In the genomic region with DNA sequence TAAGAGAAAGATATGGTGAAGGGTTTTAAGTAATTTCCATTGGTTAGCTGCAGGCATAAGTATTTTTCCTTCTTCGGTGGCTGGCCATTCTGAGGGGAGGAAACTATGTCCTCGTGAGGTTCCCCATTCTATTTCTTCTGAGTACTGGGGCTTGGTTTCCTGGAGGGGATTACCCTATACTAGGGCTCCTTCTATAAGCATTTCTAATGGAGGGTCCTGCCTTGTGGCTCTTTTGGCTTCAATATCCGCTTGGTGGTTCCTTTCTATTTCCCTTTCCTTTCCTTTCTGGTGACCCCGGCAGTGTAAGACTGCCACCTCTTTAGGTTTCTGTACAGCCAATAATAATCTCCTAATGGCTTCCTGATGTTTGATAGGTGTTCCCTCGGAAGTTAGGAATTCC, we compare ENCODE assay signal across 9 cellular contexts. TPM values are rescaled to one million over a fixed set of nuclear protein-coding genes. Genes with fewer than 3 reads are reported as not detected.
DNase-seq lines count a peak whose midpoint lies in the region; ATAC-seq and TF ChIP-seq lines count a peak whose summit lies in the region.
"Not testable (repeated sequence)": the region's sequence is repeated elsewhere in the genome, so short reads cannot be mapped to it uniquely, and the experiment has no call there.
"Had no signal": no experiment of that assay in that cellular context is flagged by ENCODE, and none has a peak within 500 bp of the region (broad histone marks: within the 10 kb centered on the region; RNA-seq: fewer than 3 reads in every experiment).

No MANE protein-coding gene starts in this region.

- peak overlapping the region; percentile 64 for H3K4me3 Mint-ChIP-seq in activated CD4-positive, alpha-beta T cell treated with anti-CD3 and anti-CD28 coated beads for 36 hours
- peak overlapping the region; percentile 59 for H3K4me3 Mint-ChIP-seq in activated CD8-positive, alpha-beta memory T cell treated with anti-CD3 and anti-CD28 coated beads, Interleukin-2, amount 10 ng/mL, durations not matched to agents 7 days and 5 days
- H3K4me3 Mint-ChIP-seq in activated naive CD4-positive, alpha-beta T cell treated with anti-CD3 and anti-CD28 coated beads, Interleukin-2, amount 10 ng/mL, durations not matched to agents 7 days and 5 days = not testable (repeated sequence)
- H3K4me3 Mint-ChIP-seq in central memory CD8-positive, alpha-beta T cell = peak overlapping the region; percentile 68
- peak overlapping the region; percentile 84 for H3K4me3 Mint-ChIP-seq in natural killer cell
- H3K4me3 Mint-ChIP-seq in stimulated activated naive CD8-positive, alpha-beta T cell treated with anti-CD3 and anti-CD28 coated beads, Interleukin-15, amount 100 ng/mL, for 72 hours = peak overlapping the region; percentile 54 to 78

- peaks cover 11 to 43% (median 28%) of the 10 kb centered on the region in 11 experiments; a peak in 20 of 22 replicates for H3K36me3 ChIP-seq in BLaER1 treated with 17β-estradiol and CSF1 and Interleukin-3, amounts not matched to agents 10 nM and 100 nM
- H3K36me3 ChIP-seq in KOPT-K1 (ENCODE audit: insufficient read depth, low read length) = peaks cover 20% of the 10 kb centered on the region

- POLR2A ChIA-PET in activated CD4-positive, alpha-beta T cell treated with anti-CD3 and anti-CD28 coated beads for 36 hours (lab: Charles Lee) = interaction anchor here (1.8 to 4.6 kb wide), 2 partner anchors 18 to 32 kb away, joined by 13 to 66 read pairs; partner anchors contain the start of gene GPR68

- H3K27me3 ChIP-seq in BLaER1 treated with 17β-estradiol and CSF1 and Interleukin-3, amounts not matched to agents 10 nM and 100 nM = not testable (repeated sequence)

- peaks cover 52% of the 10 kb centered on the region for H3K36me3 Mint-ChIP-seq in activated CD4-positive, alpha-beta T cell treated with anti-CD3 and anti-CD28 coated beads for 36 hours (ENCODE audit: low read depth)
- peaks cover 58% of the 10 kb centered on the region for H3K36me3 Mint-ChIP-seq in activated CD8-positive, alpha-beta memory T cell treated with anti-CD3 and anti-CD28 coated beads, Interleukin-2, amount 10 ng/mL, durations not matched to agents 7 days and 5 days
- H3K36me3 Mint-ChIP-seq in activated naive CD4-positive, alpha-beta T cell treated with anti-CD3 and anti-CD28 coated beads, Interleukin-2, amount 10 ng/mL, durations not matched to agents 7 days and 5 days = peaks cover 70% of the 10 kb centered on the region
- peaks cover 27% of the 10 kb centered on the region for H3K36me3 Mint-ChIP-seq in central memory CD8-positive, alpha-beta T cell (ENCODE audit: insufficient read depth)
- not testable (repeated sequence) for H3K36me3 Mint-ChIP-seq in natural killer cell

- peak overlapping the region; percentile 100 for H3K27ac Mint-ChIP-seq in activated CD4-positive, alpha-beta T cell treated with anti-CD3 and anti-CD28 coated beads for 36 hours
- peak overlapping the region; percentile 98 for H3K27ac Mint-ChIP-seq in activated CD8-positive, alpha-beta memory T cell treated with anti-CD3 and anti-CD28 coated beads, Interleukin-2, amount 10 ng/mL, durations not matched to agents 7 days and 5 days
- peak overlapping the region; percentile 99 for H3K27ac Mint-ChIP-seq in activated naive CD4-positive, alpha-beta T cell treated with anti-CD3 and anti-CD28 coated beads, Interleukin-2, amount 10 ng/mL, durations not matched to agents 7 days and 5 days
- peak overlapping the region; percentile 98 for H3K27ac Mint-ChIP-seq in central memory CD8-positive, alpha-beta T cell (ENCODE audit: low read depth)
- peak overlapping the region; percentile 98 to 100 for H3K27ac Mint-ChIP-seq in natural killer cell
- H3K27ac Mint-ChIP-seq in stimulated activated naive CD8-positive, alpha-beta T cell treated with anti-CD3 and anti-CD28 coated beads, Interleukin-15, amount 100 ng/mL, for 72 hours = peak overlapping the region; percentile 82 to 97

- peaks cover 96% of the 10 kb centered on the region for H3K4me1 Mint-ChIP-seq in activated CD4-positive, alpha-beta T cell treated with anti-CD3 and anti-CD28 coated beads for 36 hours
- peaks cover 93% of the 10 kb centered on the region for H3K4me1 Mint-ChIP-seq in activated CD8-positive, alpha-beta memory T cell treated with anti-CD3 and anti-CD28 coated beads, Interleukin-2, amount 10 ng/mL, durations not matched to agents 7 days and 5 days
- peaks cover 96% of the 10 kb centered on the region for H3K4me1 Mint-ChIP-seq in activated naive CD4-positive, alpha-beta T cell treated with anti-CD3 and anti-CD28 coated beads, Interleukin-2, amount 10 ng/mL, durations not matched to agents 7 days and 5 days
- peaks cover 88% of the 10 kb centered on the region for H3K4me1 Mint-ChIP-seq in central memory CD8-positive, alpha-beta T cell
- H3K4me1 Mint-ChIP-seq in natural killer cell = peaks cover 85 to 93% of the 10 kb centered on the region in 2 donors
- H3K4me1 Mint-ChIP-seq in stimulated activated naive CD8-positive, alpha-beta T cell treated with anti-CD3 and anti-CD28 coated beads, Interleukin-15, amount 100 ng/mL, for 72 hours = peaks cover 95% of the 10 kb centered on the region

- not testable (repeated sequence) for H3K9me3 ChIP-seq in BLaER1 treated with 17β-estradiol and CSF1 and Interleukin-3, amounts not matched to agents 10 nM and 100 nM (replicated peaks in 1 of 11); KOPT-K1 (ENCODE audit: insufficient read depth, low read length, poor library complexity, severe bottlenecking)

- not testable (repeated sequence) for H3K27me3 Mint-ChIP-seq in activated CD4-positive, alpha-beta T cell treated with anti-CD3 and anti-CD28 coated beads for 36 hours; activated CD8-positive, alpha-beta memory T cell treated with anti-CD3 and anti-CD28 coated beads, Interleukin-2, amount 10 ng/mL, durations not matched to agents 7 days and 5 days; activated naive CD4-positive, alpha-beta T cell treated with anti-CD3 and anti-CD28 coated beads, Interleukin-2, amount 10 ng/mL, durations not matched to agents 7 days and 5 days; central memory CD8-positive, alpha-beta T cell; natural killer cell (ENCODE audit: low read depth in 2 of 2); stimulated activated naive CD8-positive, alpha-beta T cell treated with anti-CD3 and anti-CD28 coated beads, Interleukin-15, amount 100 ng/mL, for 72 hours

- H3K9me3 Mint-ChIP-seq in activated CD4-positive, alpha-beta T cell treated with anti-CD3 and anti-CD28 coated beads for 36 hours (ENCODE audit: low read depth) = peaks cover 12% of the 10 kb centered on the region
- H3K9me3 Mint-ChIP-seq in activated CD8-positive, alpha-beta memory T cell treated with anti-CD3 and anti-CD28 coated beads, Interleukin-2, amount 10 ng/mL, durations not matched to agents 7 days and 5 days (ENCODE audit: low read depth); central memory CD8-positive, alpha-beta T cell; natural killer cell: not testable (repeated sequence)
- peaks cover 15% of the 10 kb centered on the region for H3K9me3 Mint-ChIP-seq in activated naive CD4-positive, alpha-beta T cell treated with anti-CD3 and anti-CD28 coated beads, Interleukin-2, amount 10 ng/mL, durations not matched to agents 7 days and 5 days
- peaks cover 14 to 25% of the 10 kb centered on the region in 2 donors for H3K9me3 Mint-ChIP-seq in stimulated activated naive CD8-positive, alpha-beta T cell treated with anti-CD3 and anti-CD28 coated beads, Interleukin-15, amount 100 ng/mL, for 72 hours

- H3K4me3 ChIP-seq in BLaER1 treated with 17β-estradiol and CSF1 and Interleukin-3, amounts not matched to agents 10 nM and 100 nM = not testable (repeated sequence)

- intact Hi-C loops in activated CD4-positive, alpha-beta T cell treated with anti-CD3 and anti-CD28 coated beads for 36 hours (cut with DNase I, micrococcal nuclease) = loop anchor here in 1 of 2 experiments (5.0 kb wide), 2 partner anchors 36 to 254 kb away; no protein-coding TSS in a partner anchor
- intact Hi-C loops in natural killer cell (cut with micrococcal nuclease) = loop anchor here (5.0 kb wide), 2 partner anchors 151 to 191 kb away; partner anchors contain the start of gene CCDC88C

- H3K4me1 ChIP-seq in BLaER1 treated with 17β-estradiol and CSF1 and Interleukin-3, amounts not matched to agents 10 nM and 100 nM = peaks cover 55 to 78% (median 69%) of the 10 kb centered on the region in 10 experiments

- TF ChIP-seq CTCF in natural killer cell (IDR thresholded peaks at IDR 0.05) = not testable (repeated sequence)

- H3K27ac ChIP-seq in BLaER1 treated with 17β-estradiol and CSF1 and Interleukin-3, amounts not matched to agents 10 nM and 100 nM = not testable (repeated sequence)
- peak overlapping the region; percentile 82 for H3K27ac ChIP-seq in KOPT-K1 (ENCODE audit: low read depth, low read length, poor library complexity, severe bottlenecking)

- H4K20me1 ChIP-seq in BLaER1 treated with 17β-estradiol and CSF1 and Interleukin-3, amounts not matched to agents 10 nM and 100 nM = peaks cover 0 to 32% (median 18%) of the 10 kb centered on the region in 11 experiments; a peak in 16 of 22 replicates

- CTCF ChIA-PET in activated CD4-positive, alpha-beta T cell treated with anti-CD3 and anti-CD28 coated beads for 36 hours (lab: Charles Lee) = interaction anchor here (1.1 to 3.3 kb wide), 2 partner anchors 15 to 17 kb away, joined by 3 to 26 read pairs; partner anchors contain the start of gene GPR68
- CTCF ChIA-PET in activated CD8-positive, alpha-beta memory T cell treated with anti-CD3 and anti-CD28 coated beads, Interleukin-2, amount 10 ng/mL, durations not matched to agents 7 days and 5 days (lab: Charles Lee) = interaction anchor here (1.6 to 5.6 kb wide), 5 partner anchors 18 to 50 kb away, joined by 4 to 98 read pairs (median 20); partner anchors contain the start of gene GPR68
- CTCF ChIA-PET in activated naive CD4-positive, alpha-beta T cell treated with anti-CD3 and anti-CD28 coated beads, Interleukin-2, amount 10 ng/mL, durations not matched to agents 7 days and 5 days (lab: Charles Lee) = interaction anchor here (1.0 to 5.5 kb wide), 5 partner anchors 19 to 61 kb away, joined by 3 to 47 read pairs (median 5); partner anchors contain the start of gene GPR68

- not testable (repeated sequence) for ATAC-seq in activated CD4-positive, alpha-beta T cell treated with anti-CD3 and anti-CD28 coated beads for 36 hours; activated CD8-positive, alpha-beta memory T cell treated with anti-CD3 and anti-CD28 coated beads, Interleukin-2, amount 10 ng/mL, durations not matched to agents 7 days and 5 days; central memory CD8-positive, alpha-beta T cell (replicated peaks; ENCODE audit: extremely low read depth, poor library complexity, severe bottlenecking); natural killer cell; stimulated activated naive CD8-positive, alpha-beta T cell treated with anti-CD3 and anti-CD28 coated beads, Interleukin-15, amount 100 ng/mL, for 72 hours

- H3K9ac ChIP-seq in BLaER1 treated with 17β-estradiol and CSF1 and Interleukin-3, amounts not matched to agents 10 nM and 100 nM = not testable (repeated sequence)

- not testable (repeated sequence) for DNase-seq in activated CD4-positive, alpha-beta T cell treated with anti-CD3 and anti-CD28 coated beads for 36 hours; activated naive CD4-positive, alpha-beta T cell treated with anti-CD3 and anti-CD28 coated beads, Interleukin-2, amount 10 ng/mL, durations not matched to agents 7 days and 5 days; central memory CD8-positive, alpha-beta T cell (ENCODE audit: low spot score in 2 of 2); natural killer cell; stimulated activated naive CD8-positive, alpha-beta T cell treated with anti-CD3 and anti-CD28 coated beads, Interleukin-15, amount 100 ng/mL, for 72 hours
- DNase-seq in activated CD8-positive, alpha-beta memory T cell treated with anti-CD3 and anti-CD28 coated beads, Interleukin-2, amount 10 ng/mL, durations not matched to agents 7 days and 5 days = peak; percentile 61

- peak overlapping the region; percentile 70 to 97 (median 89); a peak in 20 of 22 replicates for H3K4me2 ChIP-seq in BLaER1 treated with 17β-estradiol and CSF1 and Interleukin-3, amounts not matched to agents 10 nM and 100 nM

RNA-seq across cellular contexts. Expression of gene GPR68, which starts 18.1 kb away (rescaled TPM):
- 10 to 100 TPM in 1 of 2 experiments, 1 to 10 TPM in 1; 9.4 to 11.2 TPM for total RNA-seq in activated CD4-positive, alpha-beta T cell treated with anti-CD3 and anti-CD28 coated beads for 36 hours
- total RNA-seq in activated CD8-positive, alpha-beta memory T cell treated with anti-CD3 and anti-CD28 coated beads, Interleukin-2, amount 10 ng/mL, durations not matched to agents 7 days and 5 days = 10 to 100 TPM; 44.5 to 48.0 TPM
- total RNA-seq in natural killer cell = 10 to 100 TPM in 2 of 3 donors, 1 to 10 TPM in 1; 7.6 to 24.0 (median 15.7) TPM
- total RNA-seq: HepG2 had no signal
